Comparison of ENCODE assay signal across 15 cellular contexts in the genomic region with DNA sequence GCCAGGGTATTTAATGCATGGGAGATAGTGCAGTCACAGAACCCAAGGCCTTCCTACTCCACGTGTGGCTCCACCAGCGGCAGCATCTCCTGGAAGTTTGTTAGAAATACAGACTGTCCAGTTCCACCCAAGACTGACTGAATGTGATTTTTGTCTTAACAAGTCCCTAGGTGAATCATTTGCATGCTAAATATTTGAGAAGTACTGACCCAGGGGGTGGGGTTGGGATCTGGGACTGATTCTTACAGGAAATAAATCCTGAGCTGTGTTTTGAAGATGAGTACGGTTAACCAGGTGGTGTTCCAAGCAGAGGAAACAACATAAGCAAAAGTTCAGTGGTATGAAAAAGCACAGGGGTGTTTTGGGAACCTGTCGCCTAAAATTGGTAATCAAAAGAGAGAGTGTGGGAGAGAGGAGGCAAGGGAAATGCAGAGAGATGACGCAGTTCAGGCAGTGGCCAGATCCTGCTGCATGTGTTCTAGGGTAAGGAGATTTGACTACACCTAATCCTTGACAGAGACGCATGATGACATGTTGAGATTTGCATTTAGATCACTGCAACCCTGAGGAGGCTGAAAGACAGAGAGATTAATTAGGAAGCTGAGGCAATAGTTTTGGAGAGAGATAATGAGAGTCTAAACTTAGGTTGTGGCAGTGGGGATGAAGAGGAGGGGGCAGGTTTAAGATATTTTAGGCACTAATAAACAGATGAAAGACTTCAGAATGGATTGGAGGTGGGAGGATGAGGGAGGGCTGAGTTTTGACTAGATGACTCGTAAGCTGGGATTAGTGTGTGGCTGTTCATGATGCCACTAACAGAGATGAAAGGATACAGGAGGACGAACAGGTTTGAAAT. TPM values are rescaled to one million over a fixed set of nuclear protein-coding genes. Genes with fewer than 3 reads are reported as not detected.
A peak's percentile ranks its signal among the peaks of the same experiment; 100 is the strongest.
DNase-seq lines count a peak whose midpoint lies in the region; ATAC-seq and TF ChIP-seq lines count a peak whose summit lies in the region.
"Had no signal": no experiment of that assay in that cellular context is flagged by ENCODE, and none has a peak within 500 bp of the region (broad histone marks: within the 10 kb centered on the region; RNA-seq: fewer than 3 reads in every experiment).

No MANE protein-coding gene starts in this region.

- H3K4me2 ChIP-seq in smooth muscle cell: peak overlapping the region; percentile 49
- H3K4me2 ChIP-seq: BLaER1 treated with 17β-estradiol and CSF1 and Interleukin-3, amounts not matched to agents 10 nM and 100 nM had no signal

- H3K79me2 ChIP-seq in smooth muscle cell (ENCODE audit: low read depth): peaks cover 10% of the 10 kb centered on the region

- no peak overlapping the region for H3K9ac ChIP-seq in smooth muscle cell (ENCODE audit: low read depth)
- H3K9ac ChIP-seq: BLaER1 treated with 17β-estradiol and CSF1 and Interleukin-3, amounts not matched to agents 10 nM and 100 nM had no signal

- peaks cover 16% of the 10 kb centered on the region for H3F3A ChIP-seq in smooth muscle cell (ENCODE audit: low read depth)

- H3K27me3 ChIP-seq in smooth muscle cell (ENCODE audit: low read depth): no peaks in the 10 kb centered on the region
- H3K27me3 ChIP-seq: BLaER1 treated with 17β-estradiol and CSF1 and Interleukin-3, amounts not matched to agents 10 nM and 100 nM; SJSA1; thyroid gland had no signal

- TF ChIP-seq CTCF in smooth muscle cell (IDR thresholded peaks at IDR 0.05; ENCODE audit: borderline replicate concordance, insufficient read depth, poor library complexity, severe bottlenecking): no peak

- H4K20me1 ChIP-seq in smooth muscle cell (ENCODE audit: low read depth): peaks cover 5% of the 10 kb centered on the region

- H3K4me1 ChIP-seq in smooth muscle cell (ENCODE audit: low read depth): peaks cover 13% of the 10 kb centered on the region

- peak overlapping the region; percentile 43 for H3K27ac ChIP-seq in smooth muscle cell (ENCODE audit: low read depth)
- H3K27ac ChIP-seq: BLaER1 treated with 17β-estradiol and CSF1 and Interleukin-3, amounts not matched to agents 10 nM and 100 nM; neutrophil; SJSA1; thyroid gland had no signal

- no peak overlapping the region for H2AFZ ChIP-seq in smooth muscle cell (ENCODE audit: low read depth)

- no peaks in the 10 kb centered on the region for H3K36me3 ChIP-seq in smooth muscle cell (ENCODE audit: low read depth)
- H3K36me3 ChIP-seq: BLaER1 treated with 17β-estradiol and CSF1 and Interleukin-3, amounts not matched to agents 10 nM and 100 nM; neutrophil; thyroid gland had no signal

- 41% methylated on average over 8 of the region's 8 CpGs for WGBS in smooth muscle cell (ENCODE audit: low lambda C conversion rate)

- DNase-seq in HCEC 1CT (peak; percentile 27), NCI-H82 (lab: John Stamatoyannopoulos, UW) (peak; percentile 100), smooth muscle cell (lab: John Stamatoyannopoulos, UW; ENCODE audit: unreplicated experiment) (no peak), NCI-H146 (lab: John Stamatoyannopoulos, UW) (no peak)
- no peak for DNase-seq in activated CD8-positive, alpha-beta memory T cell treated with anti-CD3 and anti-CD28 coated beads for 24 hours
- DNase-seq: activated CD4-positive, CD25-positive, alpha-beta regulatory T cell treated with anti-CD3 and anti-CD28 coated beads, Interleukin-2, amount 50 U/mL, for 72 hours; activated CD8-positive, alpha-beta memory T cell treated with anti-CD3 and anti-CD28 coated beads, Interleukin-2, amount 50 U/mL, for 48 hours; DMS79 treated with DMSO at 0.1 percent for 48 hours; NCI-H1092; thyroid gland had no signal

- no peaks in the 10 kb centered on the region for H3K9me3 ChIP-seq in smooth muscle cell (replicated peaks; ENCODE audit: low read depth)
- H3K9me3 ChIP-seq: BLaER1 treated with 17β-estradiol and CSF1 and Interleukin-3, amounts not matched to agents 10 nM and 100 nM; neutrophil; SJSA1; thyroid gland had no signal

- no peak overlapping the region for H3K4me3 ChIP-seq in smooth muscle cell
- H3K4me3 ChIP-seq: BLaER1 treated with 17β-estradiol and CSF1 and Interleukin-3, amounts not matched to agents 10 nM and 100 nM; SJSA1; thyroid gland had no signal

- ATAC-seq in esophagus mucosa (peak; percentile 47), GM21381 (IDR thresholded peaks at IDR 0.05; ENCODE audit: unreplicated experiment) (no peak)

RNA-seq across cellular contexts. Expression of gene ZNF326, which starts 3.7 kb away (rescaled TPM):
- total RNA-seq in esophagus mucosa (14.7 TPM), smooth muscle cell (11.3 and 12.8 TPM in 2 replicates)
- 7.7 and 11.9 TPM in 2 replicates for polyA plus RNA-seq in smooth muscle cell

Comparison
In these comparisons a context has a peak if more than half of its experiments do, and no peak if none do; other contexts are left out.
1. DNase-seq: peak in HCEC 1CT (single experiment) and NCI-H82 (single experiment); none in smooth muscle cell (single experiment), NCI-H146 (single experiment) and activated CD8-positive, alpha-beta memory T cell treated with anti-CD3 and anti-CD28 coated beads for 24 hours (single experiment).